8 cellular contexts compared by ENCODE assay signal in genomic region chr1:23692308-23692871, GRCh38. TPM values are rescaled to one million over a fixed set of nuclear protein-coding genes. Genes with fewer than 3 reads are reported as not detected.
A peak's percentile ranks its signal among the peaks of the same experiment; 100 is the strongest.
DNase-seq lines count a peak whose midpoint lies in the region; ATAC-seq, FAIRE-seq and TF ChIP-seq lines count a peak whose summit lies in the region.

No MANE protein-coding gene starts in this region.

- no peak overlapping the region for H2AFZ ChIP-seq in keratinocyte (ENCODE audit: control insufficient read depth, low read length)

- peaks cover 42% of the 10 kb centered on the region for H4K20me1 ChIP-seq in keratinocyte (ENCODE audit: control insufficient read depth, extremely low read depth, insufficient read depth, low read length)

- H3K36me3 ChIP-seq in keratinocyte (ENCODE audit: control insufficient read depth in 2 of 2, extremely low read depth in 1 of 2, insufficient read depth in 2 of 2, low read length in 2 of 2) (peaks cover 27 to 45% of the 10 kb centered on the region in 2 experiments), suprapubic skin (peaks cover 42% of the 10 kb centered on the region)

- POLR2A ChIA-PET in activated CD4-positive, alpha-beta T cell treated with anti-CD3 and anti-CD28 coated beads, Interleukin-2, amount 10 ng/mL, durations not matched to agents 7 days and 5 days (lab: Charles Lee): interaction anchor here (0.6 kb wide), 1 partner anchor 51 kb away, joined by 3 read pairs; the partner anchor contains the start of gene ELOA

- peak overlapping the region; percentile 98 for H3K4me3 Mint-ChIP-seq in activated CD4-positive, alpha-beta T cell treated with anti-CD3 and anti-CD28 coated beads, Interleukin-2, amount 10 ng/mL, durations not matched to agents 7 days and 5 days
- peak overlapping the region; percentile 95 for H3K4me3 Mint-ChIP-seq in activated T-helper 17 cell treated with anti-CD3 and anti-CD28 coated beads, Interleukin-2, amount 50 U/mL, for 72 hours

- TF ChIP-seq CTCF in keratinocyte (optimal IDR thresholded peaks at IDR 0.05 in 1 of 3, IDR thresholded peaks at IDR 0.05 in 1 of 3, conservative IDR thresholded peaks at IDR 0.05 in 1 of 3; ENCODE audit: extremely low read depth in 1 of 3, insufficient read depth in 2 of 3, low read length in 3 of 3): no peak
- TF ChIP-seq CTCF in suprapubic skin (IDR thresholded peaks at IDR 0.05): no peak

- dilution Hi-C loops in keratinocyte (cut with MboI; ENCODE audit: extremely low pct_ligation_motif_present, low sequenced_read_pairs): no loop called here

- peak overlapping the region; percentile 100 for H3K9ac ChIP-seq in keratinocyte (ENCODE audit: control insufficient read depth, extremely low read depth, insufficient read depth, low read length)

- peak overlapping the region; percentile 96 for H3K27ac Mint-ChIP-seq in activated CD4-positive, alpha-beta T cell treated with anti-CD3 and anti-CD28 coated beads, Interleukin-2, amount 10 ng/mL, durations not matched to agents 7 days and 5 days
- peak overlapping the region; percentile 96 for H3K27ac Mint-ChIP-seq in activated T-helper 17 cell treated with anti-CD3 and anti-CD28 coated beads, Interleukin-2, amount 50 U/mL, for 72 hours

- peaks cover 35% of the 10 kb centered on the region for H3K4me1 ChIP-seq in keratinocyte (ENCODE audit: control insufficient read depth, extremely low read depth, insufficient read depth, low read length)
- peaks cover 44% of the 10 kb centered on the region for H3K4me1 ChIP-seq in suprapubic skin

- H3K4me2 ChIP-seq in keratinocyte (ENCODE audit: control insufficient read depth, extremely low read depth, insufficient read depth, low read depth, low read length): peak overlapping the region; percentile 79

- peaks cover 54% of the 10 kb centered on the region for H3K36me3 Mint-ChIP-seq in activated CD4-positive, alpha-beta T cell treated with anti-CD3 and anti-CD28 coated beads, Interleukin-2, amount 10 ng/mL, durations not matched to agents 7 days and 5 days (ENCODE audit: low read depth)
- H3K36me3 Mint-ChIP-seq in activated T-helper 17 cell treated with anti-CD3 and anti-CD28 coated beads, Interleukin-2, amount 50 U/mL, for 72 hours (ENCODE audit: low read depth): peaks cover 59% of the 10 kb centered on the region

- TF ChIP-seq POLR2A in suprapubic skin (IDR thresholded peaks at IDR 0.05): no peak

- H3K4me3 ChIP-seq in keratinocyte (ENCODE audit: control insufficient read depth in 2 of 3, extremely low read depth in 1 of 3, insufficient read depth in 2 of 3, low read depth in 1 of 3, low read length in 3 of 3) (peak overlapping the region; percentile 85 to 99 (median 97)), suprapubic skin (peak overlapping the region; percentile 87)

- H3K27me3 ChIP-seq in keratinocyte (ENCODE audit: control insufficient read depth, extremely low read depth, insufficient read depth, low read length) (no peaks in the 10 kb centered on the region), suprapubic skin (no peaks in the 10 kb centered on the region)

- H3K9me3 ChIP-seq in keratinocyte (ENCODE audit: control insufficient read depth, low read depth, low read length): no peaks in the 10 kb centered on the region
- no peaks in the 10 kb centered on the region for H3K9me3 ChIP-seq in suprapubic skin

- peaks cover 58% of the 10 kb centered on the region for H3K79me2 ChIP-seq in keratinocyte (ENCODE audit: control insufficient read depth, insufficient read depth, low read length)

- H3K9me1 ChIP-seq in keratinocyte (ENCODE audit: control insufficient read depth, extremely low read depth, insufficient read depth, low read length): peaks cover 5% of the 10 kb centered on the region

- FAIRE-seq in keratinocyte (lab: Jason Lieb, UNC) (no peak), urothelium cell line (lab: Jason Lieb, UNC) (no peak)

- no peak for ATAC-seq in activated T-helper 17 cell treated with anti-CD3 and anti-CD28 coated beads, Interleukin-2, amount 50 U/mL, for 72 hours (replicated peaks)

- 19% methylated on average over 17 of the region's 17 CpGs for WGBS in suprapubic skin

- no peak for DNase-seq in activated CD4-positive, alpha-beta T cell treated with anti-CD3 and anti-CD28 coated beads, Interleukin-2, amount 10 ng/mL, durations not matched to agents 7 days and 5 days
- DNase-seq in activated CD4-positive, alpha-beta T cell treated with anti-CD3 and anti-CD28 coated beads, Interleukin-2, amount 50 U/mL, for 4 hours: no peak
- DNase-seq in keratinocyte (ENCODE audit: low read depth, low spot score): no peak
- no peak for DNase-seq in suprapubic skin (ENCODE audit: low spot score in 2 of 2)
- no peak for DNase-seq in pons (ENCODE audit: low spot score)
- DNase-seq in urothelium cell line (ENCODE audit: low spot score): no peak
- DNase-seq in effector CD8-positive, alpha-beta T cell (lab: John Stamatoyannopoulos, UW): no peak

- no peak for TF ChIP-seq EP300 in suprapubic skin (IDR thresholded peaks at IDR 0.05)

- H3K27ac ChIP-seq in keratinocyte (ENCODE audit: control insufficient read depth, insufficient read depth, low read length) (peak overlapping the region; percentile 98), suprapubic skin (peak overlapping the region; percentile 88)

- H3K27me3 Mint-ChIP-seq in activated CD4-positive, alpha-beta T cell treated with anti-CD3 and anti-CD28 coated beads, Interleukin-2, amount 10 ng/mL, durations not matched to agents 7 days and 5 days: no peaks in the 10 kb centered on the region
- no peaks in the 10 kb centered on the region for H3K27me3 Mint-ChIP-seq in activated T-helper 17 cell treated with anti-CD3 and anti-CD28 coated beads, Interleukin-2, amount 50 U/mL, for 72 hours

- H3K4me1 Mint-ChIP-seq in activated CD4-positive, alpha-beta T cell treated with anti-CD3 and anti-CD28 coated beads, Interleukin-2, amount 10 ng/mL, durations not matched to agents 7 days and 5 days: peaks cover 53% of the 10 kb centered on the region
- H3K4me1 Mint-ChIP-seq in activated T-helper 17 cell treated with anti-CD3 and anti-CD28 coated beads, Interleukin-2, amount 50 U/mL, for 72 hours: peaks cover 25% of the 10 kb centered on the region

- H3K9me3 Mint-ChIP-seq in activated CD4-positive, alpha-beta T cell treated with anti-CD3 and anti-CD28 coated beads, Interleukin-2, amount 10 ng/mL, durations not matched to agents 7 days and 5 days: no peaks in the 10 kb centered on the region
- no peaks in the 10 kb centered on the region for H3K9me3 Mint-ChIP-seq in activated T-helper 17 cell treated with anti-CD3 and anti-CD28 coated beads, Interleukin-2, amount 50 U/mL, for 72 hours

- CTCF ChIA-PET in activated CD4-positive, alpha-beta T cell treated with anti-CD3 and anti-CD28 coated beads, Interleukin-2, amount 10 ng/mL, durations not matched to agents 7 days and 5 days (lab: Charles Lee): interaction anchor here (0.6 to 2.8 kb wide), 13 partner anchors 7 to 324 kb away, joined by 3 to 25 read pairs (median 5); partner anchors contain the start of gene ELOA

RNA-seq across cellular contexts. Expression of gene RPL11, which starts 0.8 kb away (rescaled TPM):
- total RNA-seq in activated CD4-positive, alpha-beta T cell treated with anti-CD3 and anti-CD28 coated beads, Interleukin-2, amount 10 ng/mL, durations not matched to agents 7 days and 5 days: 1,000 to 10,000 TPM; 1,078 to 1,188 TPM
- 1,000 to 10,000 TPM; 1,075 to 1,450 TPM for total RNA-seq in activated T-helper 17 cell treated with anti-CD3 and anti-CD28 coated beads, Interleukin-2, amount 50 U/mL, for 72 hours
- 1,640 to 2,447 TPM (median 1,913 TPM) in 3 replicates for polyA plus RNA-seq in keratinocyte
- 990 TPM for polyA plus RNA-seq in keratinocyte (2011; ENCODE audit: low read depth)
- 2,661 and 2,845 TPM in 2 replicates for polyA plus RNA-seq in keratinocyte (2011; cell fraction: cytosol; rRNA removed)
- 618 and 843 TPM in 2 replicates for polyA plus RNA-seq in keratinocyte (2011; cell fraction: nucleus; rRNA removed)
- 2,405 and 3,359 TPM in 2 replicates for polyA plus RNA-seq in keratinocyte (2012; ENCODE audit: low replicate concordance)
- 477 to 652 TPM (median 620 TPM) in 3 replicates for polyA minus RNA-seq in keratinocyte
- 678 TPM for polyA minus RNA-seq in keratinocyte (2011; cell fraction: cytosol; rRNA and poly(A)+ RNA removed)
- 138 and 247 TPM in 2 replicates for polyA minus RNA-seq in keratinocyte (2011; cell fraction: nucleus; rRNA and poly(A)+ RNA removed)
- 1,000 to 10,000 TPM in 3 of 4 donors, 100 to 1,000 TPM in 1; 864 to 1,286 (median 1,238) TPM for total RNA-seq in suprapubic skin

RNA-seq across cellular contexts. Expression of gene ELOA, which starts 50.9 kb away (rescaled TPM):
- 10 to 100 TPM; 29.8 to 33.5 TPM for total RNA-seq in activated CD4-positive, alpha-beta T cell treated with anti-CD3 and anti-CD28 coated beads, Interleukin-2, amount 10 ng/mL, durations not matched to agents 7 days and 5 days
- total RNA-seq in activated T-helper 17 cell treated with anti-CD3 and anti-CD28 coated beads, Interleukin-2, amount 50 U/mL, for 72 hours: 10 to 100 TPM; 30.1 to 48.5 TPM
- polyA plus RNA-seq in keratinocyte: 18.0 to 43.9 TPM (median 31.8 TPM) in 3 replicates
- polyA plus RNA-seq in keratinocyte (2011; ENCODE audit: low read depth): 33.1 TPM
- polyA plus RNA-seq in keratinocyte (2011; cell fraction: cytosol; rRNA removed): 28.3 and 36.5 TPM in 2 replicates
- polyA plus RNA-seq in keratinocyte (2011; cell fraction: nucleus; rRNA removed): 28.0 and 33.4 TPM in 2 replicates
- 17.5 and 36.3 TPM in 2 replicates for polyA plus RNA-seq in keratinocyte (2012; ENCODE audit: low replicate concordance)
- polyA minus RNA-seq in keratinocyte: 16.7 to 31.0 TPM (median 23.8 TPM) in 3 replicates
- 34.1 TPM for polyA minus RNA-seq in keratinocyte (2011; cell fraction: cytosol; rRNA and poly(A)+ RNA removed)
- polyA minus RNA-seq in keratinocyte (2011; cell fraction: nucleus; rRNA and poly(A)+ RNA removed): 16.0 and 25.8 TPM in 2 replicates
- total RNA-seq in suprapubic skin: 10 to 100 TPM; 38.2 to 58.2 (median 42.8) TPM
